Comparison of ENCODE assay signal across 8 cellular contexts in genomic region chr20:45545754-45546453, GRCh38. TPM values are rescaled to one million over a fixed set of nuclear protein-coding genes. Genes with fewer than 3 reads are reported as not detected.
A peak's percentile ranks its signal among the peaks of the same experiment; 100 is the strongest.
DNase-seq lines count a peak whose midpoint lies in the region; ATAC-seq, FAIRE-seq and TF ChIP-seq lines count a peak whose summit lies in the region.

No MANE protein-coding gene starts in this region.

- H3K4me3 ChIP-seq in heart left ventricle = no peak overlapping the region
- no peak overlapping the region for H3K4me3 ChIP-seq in right atrium auricular region

- TF ChIP-seq CTCF in heart left ventricle (IDR thresholded peaks at IDR 0.05) (peak in 8 of 12 donors; percentile 6 to 41 (median 24)), right atrium auricular region (IDR thresholded peaks at IDR 0.05) (peak in 1 of 2 donors; percentile 37)

- DNase-seq in heart left ventricle = no peak
- no peak for DNase-seq in right atrium auricular region (ENCODE audit: low spot score)
- peak; percentile 54 for DNase-seq in RPMI7951 (ENCODE audit: low read depth)
- DNase-seq in iPS DF 19.7 (ENCODE audit: low read depth, low spot score) = peak; percentile 42
- DNase-seq in urothelium cell line (ENCODE audit: low spot score) = peak; percentile 54
- DNase-seq in ureter (ENCODE audit: low spot score) = no peak

- 9 to 26% (median 19%) methylated on average over 5 of the region's 5 CpGs for WGBS in heart left ventricle, 4 donors

- no peak for TF ChIP-seq POLR2A in heart left ventricle (IDR thresholded peaks at IDR 0.05)

- H3K9me3 ChIP-seq in heart left ventricle = no peaks in the 10 kb centered on the region
- H3K9me3 ChIP-seq in right atrium auricular region = no peaks in the 10 kb centered on the region

- H3K4me1 ChIP-seq in heart left ventricle (no peaks in the 10 kb centered on the region), right atrium auricular region (no peaks in the 10 kb centered on the region)

- FAIRE-seq in urothelium cell line (lab: Jason Lieb, UNC) = peak; percentile 37

- no peak for ATAC-seq in heart left ventricle
- ATAC-seq in GM19463 (IDR thresholded peaks at IDR 0.05; ENCODE audit: unreplicated experiment) = no peak
- ATAC-seq in HG03196 (IDR thresholded peaks at IDR 0.05; ENCODE audit: unreplicated experiment) = no peak

- intact Hi-C loops in heart left ventricle (cut with DNase I) = loop anchor here in 4 of 10 donors (1.0 to 10.0 kb wide), 4 partner anchors 219 to 226 kb away; no protein-coding TSS in a partner anchor

- H3K36me3 ChIP-seq in heart left ventricle = no peaks in the 10 kb centered on the region
- no peaks in the 10 kb centered on the region for H3K36me3 ChIP-seq in right atrium auricular region

- H3K27ac ChIP-seq in heart left ventricle (no peak overlapping the region), right atrium auricular region (no peak overlapping the region)

- H3K27me3 ChIP-seq in heart left ventricle (peaks cover 0 to 19% (median 4%) of the 10 kb centered on the region in 9 donors), right atrium auricular region (no peaks in the 10 kb centered on the region)

RNA-seq across cellular contexts. Expression of gene EPPIN, which starts 1.3 kb away (rescaled TPM):
- total RNA-seq in heart left ventricle (under 1 TPM in 1 of 9 donors, not detected in 8; 0.20 TPM), right atrium auricular region (not detected), ureter (not detected)
- not detected for polyA plus RNA-seq in heart left ventricle
- total RNA-seq in RPMI7951 (2014; rRNA removed; shearing (Covaris generic)) = not detected in 2 replicates

RNA-seq across cellular contexts. Expression of gene WFDC6, which starts 6.6 kb away (rescaled TPM):
- total RNA-seq in heart left ventricle (not detected), right atrium auricular region (not detected), ureter (not detected)
- not detected for polyA plus RNA-seq in heart left ventricle
- total RNA-seq in RPMI7951 (2014; rRNA removed; shearing (Covaris generic)) = not detected in 2 replicates

RNA-seq across cellular contexts. Expression of gene SPINT3, which starts 30.5 kb away (rescaled TPM):
- total RNA-seq in heart left ventricle (not detected), right atrium auricular region (not detected), ureter (not detected)
- polyA plus RNA-seq in heart left ventricle = not detected
- not detected in 2 replicates for total RNA-seq in RPMI7951 (2014; rRNA removed; shearing (Covaris generic))

RNA-seq across cellular contexts. Expression of gene WFDC8, which starts 33.2 kb away (rescaled TPM):
- total RNA-seq in heart left ventricle (not detected), right atrium auricular region (not detected), ureter (not detected)
- not detected for polyA plus RNA-seq in heart left ventricle
- total RNA-seq in RPMI7951 (2014; rRNA removed; shearing (Covaris generic)) = not detected in 2 replicates

Comparison
In these comparisons a context has a peak if more than half of its experiments do, and no peak if none do; other contexts are left out.
1. DNase-seq: peak in RPMI7951 (single experiment), iPS DF 19.7 (single experiment) and urothelium cell line (single experiment); none in heart left ventricle (0 of 5), right atrium auricular region (single experiment) and ureter (single experiment).